9 cellular contexts compared by ENCODE assay signal in genomic region chr5:140351609-140352334, GRCh38. TPM values are rescaled to one million over a fixed set of nuclear protein-coding genes. Genes with fewer than 3 reads are reported as not detected.
DNase-seq lines count a peak whose midpoint lies in the region; ATAC-seq and TF ChIP-seq lines count a peak whose summit lies in the region.
"Had no signal": no experiment of that assay in that cellular context is flagged by ENCODE, and none has a peak within 500 bp of the region (broad histone marks: within the 10 kb centered on the region; RNA-seq: fewer than 3 reads in every experiment).

No MANE protein-coding gene starts in this region.

- H3K27me3 ChIP-seq in ovary, result no peaks in the 10 kb centered on the region

- no peak for TF ChIP-seq POLR2A in ovary (IDR thresholded peaks at IDR 0.05)

- H3K4me1 ChIP-seq in ovary (ENCODE audit: insufficient read depth), result no peaks in the 10 kb centered on the region

- no peaks in the 10 kb centered on the region for H3K9me3 ChIP-seq in ovary

- H3K36me3 ChIP-seq in ovary, result no peaks in the 10 kb centered on the region

- intact Hi-C loops in ovary (cut with DNase I), result loop anchor here in 1 of 4 donors (5.0 kb wide), 1 partner anchor 109 kb away; no protein-coding TSS in a partner anchor

- TF ChIP-seq EP300 in ovary (IDR thresholded peaks at IDR 0.05), result no peak

- ATAC-seq in HG03175 (IDR thresholded peaks at IDR 0.05; ENCODE audit: unreplicated experiment), result peak; percentile 59
- ATAC-seq in GM21576 (IDR thresholded peaks at IDR 0.05; ENCODE audit: unreplicated experiment), result no peak

- WGBS in ovary, 3 donors, result 2 to 3% (median 2%) methylated on average over 5 of the region's 5 CpGs

- H3K4me3 ChIP-seq in AG09309 (ENCODE audit: control insufficient read depth, low read depth, low read length) (no peak overlapping the region), fibroblast of villous mesenchyme (ENCODE audit: low read depth, low read length) (no peak overlapping the region), ovary (no peak overlapping the region)
- H3K4me3 ChIP-seq: SK-N-MC had no signal

- DNase-seq in AG09309 (ENCODE audit: low read depth) (no peak), NCI-H748 treated with DMSO at 0.1 percent for 48 hours (lab: John Stamatoyannopoulos, UW) (peak; percentile 43), activated T-cell treated with anti-CD3 and anti-CD28 coated beads for 4 hours (peak; percentile 67), fibroblast of villous mesenchyme (ENCODE audit: low read depth) (peak; percentile 76), ovary (peak in 1 of 5 donors; percentile 60)

- TF ChIP-seq CTCF in AG09309 (IDR thresholded peaks at IDR 0.05; ENCODE audit: control insufficient read depth, insufficient read depth, low read depth, low read length, missing control alignments), result peak; percentile 73
- TF ChIP-seq CTCF in GM12872 (IDR thresholded peaks at IDR 0.05; ENCODE audit: insufficient read depth, low read depth, low read length), result peak; percentile 75
- peak; percentile 82 for TF ChIP-seq CTCF in fibroblast of villous mesenchyme (IDR thresholded peaks at IDR 0.05; ENCODE audit: insufficient read depth, low read depth, low read length)
- peak; percentile 69 to 77 (median 75) for TF ChIP-seq CTCF in ovary (IDR thresholded peaks at IDR 0.05)

- no peak overlapping the region for H3K27ac ChIP-seq in ovary
- H3K27ac ChIP-seq: SK-N-MC had no signal

RNA-seq across cellular contexts. Expression of gene HBEGF, which starts 5.4 kb away (rescaled TPM):
- total RNA-seq in fibroblast of villous mesenchyme (7.4 and 9.5 TPM in 2 replicates), ovary (10 to 100 TPM in 1 of 7 donors, 1 to 10 TPM in 6; 1.5 to 14.5 (median 5.6) TPM)
- polyA plus RNA-seq in ovary, result 10 to 100 TPM in 1 of 2 donors, 1 to 10 TPM in 1; 3.4 to 10.8 TPM

RNA-seq across cellular contexts. Expression of gene SLC4A9, which starts 8.2 kb away (rescaled TPM):
- total RNA-seq in fibroblast of villous mesenchyme (not detected in 2 replicates), ovary (under 1 TPM in 1 of 7 donors, not detected in 6; 0.13 TPM)
- polyA plus RNA-seq in ovary, result not detected

RNA-seq across cellular contexts. Expression of gene PFDN1, which starts 48.9 kb away (rescaled TPM):
- 69.1 and 91.5 TPM in 2 replicates for total RNA-seq in fibroblast of villous mesenchyme
- total RNA-seq in ovary, result 10 to 100 TPM; 27.4 to 65.7 (median 35.2) TPM
- polyA plus RNA-seq in ovary, result 100 to 1,000 TPM in 1 of 2 donors, 10 to 100 TPM in 1; 61.3 to 113 TPM

RNA-seq across cellular contexts. Expression of gene ANKHD1, which starts 49.9 kb away (rescaled TPM):
- total RNA-seq in fibroblast of villous mesenchyme (64.8 and 66.0 TPM in 2 replicates), ovary (100 to 1,000 TPM in 5 of 7 donors, 10 to 100 TPM in 2; 72.0 to 141 (median 119) TPM)
- 10 to 100 TPM; 48.3 to 85.5 TPM for polyA plus RNA-seq in ovary
